In the genomic region with DNA sequence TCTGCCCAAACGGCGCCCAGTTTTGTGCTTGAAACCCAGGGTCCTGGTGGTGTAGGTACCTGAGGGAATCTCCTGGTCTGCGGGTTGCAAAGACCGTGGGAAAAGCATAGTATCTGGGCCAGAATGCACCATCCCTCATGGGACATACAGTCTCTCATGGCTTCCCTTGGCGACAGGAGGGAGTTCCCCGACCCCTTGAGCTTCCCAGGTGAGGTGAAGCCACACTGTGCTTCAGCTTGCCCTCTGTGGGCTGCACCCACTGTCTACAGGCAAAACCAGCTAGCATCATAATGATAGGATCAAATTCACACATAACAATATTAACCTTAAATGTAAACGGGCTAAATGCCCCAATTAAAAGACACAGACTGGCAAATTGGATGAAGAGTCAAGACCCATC, we compare ENCODE assay signal across 14 cellular contexts. TPM values are rescaled to one million over a fixed set of nuclear protein-coding genes. Genes with fewer than 3 reads are reported as not detected.
"Had no signal": no experiment of that assay in that cellular context is flagged by ENCODE, and none has a peak within 500 bp of the region (broad histone marks: within the 10 kb centered on the region; RNA-seq: fewer than 3 reads in every experiment).

No MANE protein-coding gene starts in this region.

RNA-seq across cellular contexts. Expression of a gene that starts 37.5 kb away (rescaled TPM):
- total RNA-seq: T-helper 17 cell had no signal

RNA-seq across cellular contexts. Expression of a gene that starts 52.5 kb away (rescaled TPM):
- total RNA-seq: activated B cell treated with CpG ODN at 0.5 μM for 24 hours; activated CD4-positive, alpha-beta memory T cell treated with anti-CD3 and anti-CD28 coated beads for 36 hours; activated CD4-positive, alpha-beta memory T cell treated with anti-CD3 and anti-CD28 coated beads, Interleukin-2, amount 10 ng/mL, durations not matched to agents 7 days and 5 days; activated CD4-positive, alpha-beta T cell treated with anti-CD3 and anti-CD28 coated beads for 36 hours; activated CD4-positive, alpha-beta T cell treated with anti-CD3 and anti-CD28 coated beads, Interleukin-2, amount 10 ng/mL, durations not matched to agents 24 days and 14 days; activated CD4-positive, alpha-beta T cell treated with anti-CD3 and anti-CD28 coated beads, Interleukin-2, amount 10 ng/mL, durations not matched to agents 7 days and 5 days; activated CD8-positive, alpha-beta memory T cell treated with anti-CD3 and anti-CD28 coated beads for 36 hours; activated CD8-positive, alpha-beta memory T cell treated with anti-CD3 and anti-CD28 coated beads, Interleukin-2, amount 10 ng/mL, durations not matched to agents 7 days and 5 days; activated CD8-positive, alpha-beta T cell treated with anti-CD3 and anti-CD28 coated beads for 36 hours; activated CD8-positive, alpha-beta T cell treated with anti-CD3 and anti-CD28 coated beads, Interleukin-2, amount 10 ng/mL, durations not matched to agents 7 days and 5 days; T-cell; T-helper 1 cell treated with Interleukin-12 subunit alpha and Interleukin-12 subunit beta and Interleukin-4 antibody, amounts not matched to agents 30 ng/mL and 1 ng/mL, for 36 hours; T-helper 17 cell; T-helper 2 cell treated with Interferon-gamma antibody and Interleukin-4, amounts not matched to agents 100 ng/mL and 5 ng/mL, for 36 hours had no signal
